ENCODE assay signal across 8 cellular contexts in the genomic region with DNA sequence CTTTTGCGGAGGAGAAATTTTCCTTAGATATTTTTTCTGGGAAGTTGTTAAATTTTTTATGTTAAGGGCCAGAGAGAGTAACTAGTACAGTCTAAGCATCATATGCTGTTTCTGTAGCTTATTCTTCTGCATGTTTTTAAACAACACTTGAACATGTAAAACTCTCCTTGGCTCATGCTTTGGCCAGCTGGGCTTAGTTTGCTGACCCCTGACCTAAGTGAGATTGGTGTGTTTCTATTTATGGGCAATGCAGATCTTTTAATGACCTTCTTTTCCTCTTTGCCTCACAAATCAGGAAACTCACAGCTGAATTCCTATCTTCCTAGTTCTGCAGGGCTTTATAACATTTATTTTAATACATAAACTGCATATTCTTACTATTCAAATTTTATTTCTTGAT.
"Had no signal": no experiment of that assay in that cellular context is flagged by ENCODE, and none has a peak within 500 bp of the region (broad histone marks: within the 10 kb centered on the region; RNA-seq: fewer than 3 reads in every experiment).

No MANE protein-coding gene starts in this region.

- H3K9me3 ChIP-seq: HAP-1 had no signal

- H3K36me3 ChIP-seq: HAP-1 had no signal

- H3K27me3 Mint-ChIP-seq: IgD-negative memory B cell had no signal

- H3K4me1 Mint-ChIP-seq: IgD-negative memory B cell had no signal

- H3K4me1 ChIP-seq: HAP-1 had no signal

- H3K9me3 Mint-ChIP-seq: HFFc6 had no signal

- H3K27ac ChIP-seq: GM23248 had no signal

- ATAC-seq: HCT116 had no signal

- DNase-seq: GM23248, GOT3, H7, HFFc6, KBM-7 had no signal

- H3K4me3 ChIP-seq: GM23248, HAP-1 had no signal

- H3K4me3 Mint-ChIP-seq: HFFc6, IgD-negative memory B cell had no signal

- H3K36me3 Mint-ChIP-seq: IgD-negative memory B cell had no signal

- H3K27ac Mint-ChIP-seq: HFFc6, IgD-negative memory B cell had no signal
